Comparison of ENCODE assay signal across 8 cellular contexts in genomic region chr17:62627904-62628603, GRCh38. TPM values are rescaled to one million over a fixed set of nuclear protein-coding genes. Genes with fewer than 3 reads are reported as not detected.
DNase-seq lines count a peak whose midpoint lies in the region; ATAC-seq and TF ChIP-seq lines count a peak whose summit lies in the region.

No MANE protein-coding gene starts in this region.

- H3K9me3 ChIP-seq in BE2C = no peaks in the 10 kb centered on the region
- no peaks in the 10 kb centered on the region for H3K9me3 ChIP-seq in mucosa of stomach (ENCODE audit: control insufficient read depth, low read length)
- H3K9me3 ChIP-seq in WERI-Rb-1 (ENCODE audit: severe bottlenecking) = peaks cover 3% of the 10 kb centered on the region

- H3K36me3 Mint-ChIP-seq in HFFc6 (ENCODE audit: low read depth) = peaks cover 36% of the 10 kb centered on the region
- H3K36me3 Mint-ChIP-seq in endothelial cell (ENCODE audit: low read depth, unreplicated experiment) = peaks cover 12% of the 10 kb centered on the region

- peaks cover 4% of the 10 kb centered on the region; the same call in 1 of the 2 replicates for H3K4me1 ChIP-seq in BE2C
- peaks cover 4% of the 10 kb centered on the region for H3K4me1 ChIP-seq in mucosa of stomach (ENCODE audit: control insufficient read depth, insufficient read depth, low read length)

- no peaks in the 10 kb centered on the region for H3K36me3 ChIP-seq in BE2C
- H3K36me3 ChIP-seq in mucosa of stomach (ENCODE audit: control insufficient read depth, insufficient read depth, low read length) = no peaks in the 10 kb centered on the region
- H3K36me3 ChIP-seq in WERI-Rb-1 = no peaks in the 10 kb centered on the region

- H3K27ac ChIP-seq in WERI-Rb-1 = no peak overlapping the region

- H3K4me3 Mint-ChIP-seq in HFFc6 (peak overlapping the region; percentile 99), endothelial cell (ENCODE audit: unreplicated experiment) (peak overlapping the region; percentile 96)
- peak overlapping the region; percentile 82 to 90 for H3K4me3 Mint-ChIP-seq in stimulated activated naive CD8-positive, alpha-beta T cell treated with anti-CD3 and anti-CD28 coated beads, Interleukin-15, amount 100 ng/mL, for 72 hours

- H3K4me3 ChIP-seq in BE2C (ENCODE audit: low read depth, low read length) (peak overlapping the region; percentile 82), WI38 (ENCODE audit: low read depth, low read length) (peak overlapping the region; percentile 77), mucosa of stomach (ENCODE audit: low read length) (no peak overlapping the region), WERI-Rb-1 (ENCODE audit: low read depth, low read length) (no peak overlapping the region)

- H3K27ac Mint-ChIP-seq in HFFc6 (peak overlapping the region; percentile 96), endothelial cell (ENCODE audit: unreplicated experiment) (peak overlapping the region; percentile 72)
- H3K27ac Mint-ChIP-seq in stimulated activated naive CD8-positive, alpha-beta T cell treated with anti-CD3 and anti-CD28 coated beads, Interleukin-15, amount 100 ng/mL, for 72 hours = peak overlapping the region; percentile 23 to 92

- no peak for TF ChIP-seq CTCF in BE2C (IDR thresholded peaks at IDR 0.05; ENCODE audit: low read depth, low read length)
- no peak for TF ChIP-seq CTCF in HFFc6 (IDR thresholded peaks at IDR 0.05)
- no peak for TF ChIP-seq CTCF in WI38 (IDR thresholded peaks at IDR 0.05; ENCODE audit: low read depth, low read length)
- no peak for TF ChIP-seq CTCF in endothelial cell (IDR thresholded peaks at IDR 0.05; ENCODE audit: unreplicated experiment)
- TF ChIP-seq CTCF in WERI-Rb-1 (IDR thresholded peaks at IDR 0.05; ENCODE audit: low read depth, low read length) = no peak

- H3K27me3 ChIP-seq in BE2C = no peaks in the 10 kb centered on the region
- peaks cover 31% of the 10 kb centered on the region for H3K27me3 ChIP-seq in mucosa of stomach (ENCODE audit: control insufficient read depth, insufficient read depth, low read length)
- no peaks in the 10 kb centered on the region for H3K27me3 ChIP-seq in WERI-Rb-1 (ENCODE audit: insufficient read depth, low read depth, severe bottlenecking)

- H3K9me3 Mint-ChIP-seq in HFFc6 (no peaks in the 10 kb centered on the region), endothelial cell (ENCODE audit: unreplicated experiment) (no peaks in the 10 kb centered on the region)
- H3K9me3 Mint-ChIP-seq in stimulated activated naive CD8-positive, alpha-beta T cell treated with anti-CD3 and anti-CD28 coated beads, Interleukin-15, amount 100 ng/mL, for 72 hours = no peaks in the 10 kb centered on the region

- peaks cover 10% of the 10 kb centered on the region for H3K27me3 Mint-ChIP-seq in HFFc6 (ENCODE audit: insufficient read depth)
- peaks cover 27% of the 10 kb centered on the region for H3K27me3 Mint-ChIP-seq in endothelial cell (ENCODE audit: unreplicated experiment)
- H3K27me3 Mint-ChIP-seq in stimulated activated naive CD8-positive, alpha-beta T cell treated with anti-CD3 and anti-CD28 coated beads, Interleukin-15, amount 100 ng/mL, for 72 hours = peaks cover 23% of the 10 kb centered on the region

- peaks cover 53% of the 10 kb centered on the region for H3K4me1 Mint-ChIP-seq in HFFc6 (ENCODE audit: low read depth)
- H3K4me1 Mint-ChIP-seq in endothelial cell (ENCODE audit: unreplicated experiment) = peaks cover 48% of the 10 kb centered on the region
- peaks cover 47% of the 10 kb centered on the region for H3K4me1 Mint-ChIP-seq in stimulated activated naive CD8-positive, alpha-beta T cell treated with anti-CD3 and anti-CD28 coated beads, Interleukin-15, amount 100 ng/mL, for 72 hours

- ATAC-seq in stimulated activated naive CD8-positive, alpha-beta T cell treated with anti-CD3 and anti-CD28 coated beads, Interleukin-15, amount 100 ng/mL, for 72 hours = peak; percentile 62

- peak overlapping the region; percentile 39 for H3K9ac ChIP-seq in mucosa of stomach (ENCODE audit: low read length)

- DNase-seq in BE2C (peak; percentile 55), HFFc6 (peak; percentile 58), endothelial cell (ENCODE audit: low spot score) (no peak), HPDE6-E6E7 (ENCODE audit: extremely low spot score) (no peak), WERI-Rb-1 (no peak)
- DNase-seq in stimulated activated naive CD8-positive, alpha-beta T cell treated with anti-CD3 and anti-CD28 coated beads, Interleukin-15, amount 100 ng/mL, for 72 hours = peak; percentile 30 to 61

RNA-seq across cellular contexts. Expression of gene MRC2, which starts 0.6 kb away (rescaled TPM):
- 8.6 TPM for polyA plus RNA-seq in BE2C (2012; ENCODE audit: insufficient read depth, insufficient read length, low read depth)
- 100 to 1,000 TPM; 255 to 313 (median 279) TPM for total RNA-seq in HFFc6 (2021; fragmentation: NEBNext Ultra II Directional; extraction: Animal tissue kit (Norgen Biotek cat#: 25700))
- total RNA-seq in endothelial cell (ENCODE audit: unreplicated experiment) = 120 TPM

Comparison
In these comparisons a context has a peak if more than half of its experiments do, and no peak if none do; other contexts are left out.
1. DNase-seq: peak in BE2C (single experiment), HFFc6 (single experiment) and stimulated activated naive CD8-positive, alpha-beta T cell treated with anti-CD3 and anti-CD28 coated beads, Interleukin-15, amount 100 ng/mL, for 72 hours (2 of 2); none in endothelial cell (single experiment), HPDE6-E6E7 (single experiment) and WERI-Rb-1 (single experiment).
2. H3K4me3 ChIP-seq: peak in BE2C (single experiment) and WI38 (single experiment); none in mucosa of stomach (single experiment) and WERI-Rb-1 (single experiment).
3. Peak in every context shown above with its lines, with median percentiles within 50 percentile points of each other: H3K27ac Mint-ChIP-seq and H3K4me3 Mint-ChIP-seq.